In genomic region chr16:11106726-11107125, GRCh38 we compare ENCODE assay signal across 1 cellular context.
TF ChIP-seq lines count a peak whose summit lies in the region.

No MANE protein-coding gene starts in this region.

TF ChIP-seq in IMR-90, 13 proteins besides CTCF, POLR2A, EP300 and RAD21 (continued from another document):
- TF ChIP-seq, protein P1, sequence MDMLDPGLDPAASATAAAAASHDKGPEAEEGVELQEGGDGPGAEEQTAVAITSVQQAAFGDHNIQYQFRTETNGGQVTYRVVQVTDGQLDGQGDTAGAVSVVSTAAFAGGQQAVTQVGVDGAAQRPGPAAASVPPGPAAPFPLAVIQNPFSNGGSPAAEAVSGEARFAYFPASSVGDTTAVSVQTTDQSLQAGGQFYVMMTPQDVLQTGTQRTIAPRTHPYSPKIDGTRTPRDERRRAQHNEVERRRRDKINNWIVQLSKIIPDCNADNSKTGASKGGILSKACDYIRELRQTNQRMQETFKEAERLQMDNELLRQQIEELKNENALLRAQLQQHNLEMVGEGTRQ (IDR thresholded peaks at IDR 0.05; ENCODE audit: low read depth, low read length) = no peak
- no peak for TF ChIP-seq SMC3 (IDR thresholded peaks at IDR 0.05; ENCODE audit: low read depth, low read length)
- TF ChIP-seq, protein P2, sequence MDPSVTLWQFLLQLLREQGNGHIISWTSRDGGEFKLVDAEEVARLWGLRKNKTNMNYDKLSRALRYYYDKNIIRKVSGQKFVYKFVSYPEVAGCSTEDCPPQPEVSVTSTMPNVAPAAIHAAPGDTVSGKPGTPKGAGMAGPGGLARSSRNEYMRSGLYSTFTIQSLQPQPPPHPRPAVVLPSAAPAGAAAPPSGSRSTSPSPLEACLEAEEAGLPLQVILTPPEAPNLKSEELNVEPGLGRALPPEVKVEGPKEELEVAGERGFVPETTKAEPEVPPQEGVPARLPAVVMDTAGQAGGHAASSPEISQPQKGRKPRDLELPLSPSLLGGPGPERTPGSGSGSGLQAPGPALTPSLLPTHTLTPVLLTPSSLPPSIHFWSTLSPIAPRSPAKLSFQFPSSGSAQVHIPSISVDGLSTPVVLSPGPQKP (IDR thresholded peaks at IDR 0.05; ENCODE audit: borderline replicate concordance, low read depth, low read length) = no peak
- TF ChIP-seq NFE2L2 (IDR thresholded peaks at IDR 0.05; ENCODE audit: low read depth, low read length) = no peak
- TF ChIP-seq FOS (IDR thresholded peaks at IDR 0.05; ENCODE audit: low read depth, low read length) = no peak
- no peak for TF ChIP-seq MAZ (IDR thresholded peaks at IDR 0.05; ENCODE audit: borderline replicate concordance, low read depth, low read length)
- no peak for TF ChIP-seq MXI1 (IDR thresholded peaks at IDR 0.05; ENCODE audit: borderline replicate concordance, low read depth, low read length)
- TF ChIP-seq RFX5 (IDR thresholded peaks at IDR 0.05; ENCODE audit: low read depth, low read length) = no peak
